ENCODE assay signal across 10 cellular contexts in genomic region chr3:134364936-134365765, GRCh38. TPM values are rescaled to one million over a fixed set of nuclear protein-coding genes. Genes with fewer than 3 reads are reported as not detected.
DNase-seq lines count a peak whose midpoint lies in the region; ATAC-seq lines count a peak whose summit lies in the region.
"Had no signal": no experiment of that assay in that cellular context is flagged by ENCODE, and none has a peak within 500 bp of the region (broad histone marks: within the 10 kb centered on the region; RNA-seq: fewer than 3 reads in every experiment).

No MANE protein-coding gene starts in this region.

- DNase-seq in T-helper 1 cell (no peak), T-helper 17 cell (no peak), right cardiac atrium (peak in 1 of 3 donors; percentile 25), NCI-H187 treated with DMSO at 0.1 percent for 48 hours (lab: John Stamatoyannopoulos, UW) (no peak), cerebellar nuclear complex (lab: John Stamatoyannopoulos, UW) (no peak)
- no peak for DNase-seq in stimulated activated naive CD8-positive, alpha-beta T cell treated with anti-CD3 and anti-CD28 coated beads, Interleukin-15, amount 100 ng/mL, for 72 hours
- DNase-seq: activated CD4-positive, alpha-beta T cell treated with anti-CD3 and anti-CD28 coated beads, Interleukin-2, amount 50 U/mL, for 4 hours had no signal

- H3K9me3 Mint-ChIP-seq in T-helper 1 cell treated with Interleukin-12 subunit alpha and Interleukin-12 subunit beta and Interleukin-4 antibody, amounts not matched to agents 30 μg/mL and 1 μg/mL, for 36 hours = no peaks in the 10 kb centered on the region
- no peaks in the 10 kb centered on the region for H3K9me3 Mint-ChIP-seq in stimulated activated naive CD8-positive, alpha-beta T cell treated with anti-CD3 and anti-CD28 coated beads, Interleukin-15, amount 100 ng/mL, for 72 hours

- no peaks in the 10 kb centered on the region for H3K36me3 Mint-ChIP-seq in T-helper 1 cell treated with Interleukin-12 subunit alpha and Interleukin-12 subunit beta and Interleukin-4 antibody, amounts not matched to agents 30 μg/mL and 1 μg/mL, for 36 hours (ENCODE audit: low read depth)
- H3K36me3 Mint-ChIP-seq in T-helper 17 cell (ENCODE audit: low read depth) = no peaks in the 10 kb centered on the region

- no peaks in the 10 kb centered on the region for H3K9me3 ChIP-seq in T-helper 17 cell (ENCODE audit: control insufficient read depth, low read length, poor library complexity, severe bottlenecking)
- no peaks in the 10 kb centered on the region for H3K9me3 ChIP-seq in right cardiac atrium (ENCODE audit: control insufficient read depth, low read length)

- H3K4me3 ChIP-seq in right cardiac atrium (ENCODE audit: low read length) = no peak overlapping the region

- H3K27ac Mint-ChIP-seq in T-helper 1 cell treated with Interleukin-12 subunit alpha and Interleukin-12 subunit beta and Interleukin-4 antibody, amounts not matched to agents 30 μg/mL and 1 μg/mL, for 36 hours = no peak overlapping the region
- H3K27ac Mint-ChIP-seq in T-helper 17 cell = peak overlapping the region; percentile 84
- H3K27ac Mint-ChIP-seq in stimulated activated naive CD8-positive, alpha-beta T cell treated with anti-CD3 and anti-CD28 coated beads, Interleukin-15, amount 100 ng/mL, for 72 hours = no peak overlapping the region

- peaks cover 12% of the 10 kb centered on the region for H3K4me1 Mint-ChIP-seq in T-helper 1 cell treated with Interleukin-12 subunit alpha and Interleukin-12 subunit beta and Interleukin-4 antibody, amounts not matched to agents 30 μg/mL and 1 μg/mL, for 36 hours (ENCODE audit: low read depth)
- H3K4me1 Mint-ChIP-seq in T-helper 17 cell = peaks cover 22% of the 10 kb centered on the region
- H3K4me1 Mint-ChIP-seq in stimulated activated naive CD8-positive, alpha-beta T cell treated with anti-CD3 and anti-CD28 coated beads, Interleukin-15, amount 100 ng/mL, for 72 hours = peaks cover 27% of the 10 kb centered on the region

- ATAC-seq in T-helper 17 cell (peak; percentile 52), right cardiac atrium (no peak), GM18909 (IDR thresholded peaks at IDR 0.05; ENCODE audit: poor library complexity, unreplicated experiment) (no peak)
- ATAC-seq in stimulated activated naive CD8-positive, alpha-beta T cell treated with anti-CD3 and anti-CD28 coated beads, Interleukin-15, amount 100 ng/mL, for 72 hours = peak; percentile 3

- 45% methylated on average over 8 of the region's 8 CpGs for WGBS in right cardiac atrium

- H3K4me3 Mint-ChIP-seq in T-helper 1 cell treated with Interleukin-12 subunit alpha and Interleukin-12 subunit beta and Interleukin-4 antibody, amounts not matched to agents 30 μg/mL and 1 μg/mL, for 36 hours = peak overlapping the region; percentile 30
- H3K4me3 Mint-ChIP-seq in T-helper 17 cell = peak overlapping the region; percentile 95
- peak overlapping the region; percentile 42 to 67 for H3K4me3 Mint-ChIP-seq in stimulated activated naive CD8-positive, alpha-beta T cell treated with anti-CD3 and anti-CD28 coated beads, Interleukin-15, amount 100 ng/mL, for 72 hours

- H3K4me1 ChIP-seq in right cardiac atrium (ENCODE audit: control insufficient read depth, insufficient read depth, low read length) = peaks cover 62% of the 10 kb centered on the region

- peaks cover 32% of the 10 kb centered on the region for H3K27me3 Mint-ChIP-seq in T-helper 1 cell treated with Interleukin-12 subunit alpha and Interleukin-12 subunit beta and Interleukin-4 antibody, amounts not matched to agents 30 μg/mL and 1 μg/mL, for 36 hours (ENCODE audit: low read depth)
- H3K27me3 Mint-ChIP-seq in T-helper 17 cell = no peaks in the 10 kb centered on the region
- H3K27me3 Mint-ChIP-seq in stimulated activated naive CD8-positive, alpha-beta T cell treated with anti-CD3 and anti-CD28 coated beads, Interleukin-15, amount 100 ng/mL, for 72 hours = peaks cover 40% of the 10 kb centered on the region

- peak overlapping the region; percentile 97 for H3K27ac ChIP-seq in right cardiac atrium (ENCODE audit: low read length)
- H3K27ac ChIP-seq: KMS-11 had no signal

- H3K27me3 ChIP-seq in right cardiac atrium (ENCODE audit: control insufficient read depth, insufficient read depth) = no peaks in the 10 kb centered on the region

- intact Hi-C loops in right cardiac atrium (cut with DNase I) = no loop called here

RNA-seq across cellular contexts. Expression of gene AMOTL2, which starts 9.1 kb away (rescaled TPM):
- total RNA-seq in T-helper 17 cell = not detected
- 10 to 100 TPM; 44.6 to 57.6 (median 47.6) TPM for total RNA-seq in right cardiac atrium
- 22.9 TPM for polyA plus RNA-seq in right cardiac atrium

Comparison
In these comparisons a context has a peak if more than half of its experiments do, and no peak if none do; other contexts are left out.
1. H3K4me3 Mint-ChIP-seq: peak in every context shown above with its lines; median percentile 95 in T-helper 17 cell; 54 in stimulated activated naive CD8-positive, alpha-beta T cell treated with anti-CD3 and anti-CD28 coated beads, Interleukin-15, amount 100 ng/mL, for 72 hours; 30 in T-helper 1 cell treated with Interleukin-12 subunit alpha and Interleukin-12 subunit beta and Interleukin-4 antibody, amounts not matched to agents 30 μg/mL and 1 μg/mL, for 36 hours.
2. ATAC-seq: peak in T-helper 17 cell (single experiment) and stimulated activated naive CD8-positive, alpha-beta T cell treated with anti-CD3 and anti-CD28 coated beads, Interleukin-15, amount 100 ng/mL, for 72 hours (single experiment); none in right cardiac atrium (0 of 2) and GM18909 (single experiment).
3. RNA of gene AMOTL2, which starts 9.1 kb away (total RNA-seq): 44.6 to 57.6 TPM in right cardiac atrium; not detected in T-helper 17 cell; every median in the first group is over 10 times any median in the second.